ENCODE assay signal across 2 cellular contexts in genomic region chr1:212596798-212597197, GRCh38.
TF ChIP-seq lines count a peak whose summit lies in the region.

No MANE protein-coding gene starts in this region.

TF ChIP-seq in H1, 55 proteins besides CTCF, POLR2A, EP300 and RAD21:
- TF ChIP-seq HDAC2 (IDR thresholded peaks at IDR 0.05; ENCODE audit: borderline replicate concordance in 1 of 2, low read depth in 2 of 2, low read length in 2 of 2) = no peak
- TF ChIP-seq GTF2F1 (IDR thresholded peaks at IDR 0.05; ENCODE audit: borderline replicate concordance, low read depth, low read length) = no peak
- TF ChIP-seq TEAD4 (IDR thresholded peaks at IDR 0.05; ENCODE audit: low read depth, low read length) = no peak
- no peak for TF ChIP-seq TAF1 (IDR thresholded peaks at IDR 0.05; ENCODE audit: low read depth, low read length)
- no peak for TF ChIP-seq POU5F1 (IDR thresholded peaks at IDR 0.05; ENCODE audit: low read depth, low read length)
- no peak for TF ChIP-seq SAP30 (IDR thresholded peaks at IDR 0.05; ENCODE audit: insufficient read depth, insufficient replicate concordance, low read length)
TF ChIP-seq in H1: peak in this region for 0.

TF ChIP-seq in GM12891, 5 proteins besides CTCF, POLR2A, EP300 and RAD21:
- TF ChIP-seq POU2F2 (IDR thresholded peaks at IDR 0.05; ENCODE audit: low read depth, low read length) (no peak), POLR2AphosphoS5 (IDR thresholded peaks at IDR 0.05; ENCODE audit: low read depth, low read length) (no peak), SPI1 (IDR thresholded peaks at IDR 0.05; ENCODE audit: low read depth, low read length) (no peak)
